ENCODE assay signal across 8 cellular contexts in genomic region chr11:6603287-6604080, GRCh38. TPM values are rescaled to one million over a fixed set of nuclear protein-coding genes. Genes with fewer than 3 reads are reported as not detected.
DNase-seq lines count a peak whose midpoint lies in the region; ATAC-seq and TF ChIP-seq lines count a peak whose summit lies in the region.

Gene ILK, plus strand, starts transcription at chr11:6603774. Its CDS starts 498 bp downstream, at chr11:6604272.
Gene RRP8, minus strand, starts transcription at chr11:6603616. Its CDS starts 114 bp downstream, at chr11:6603502.

- no peak within 1 kb of the TSS for H3K27ac Mint-ChIP-seq in type B pancreatic cell

- H3K4me3 Mint-ChIP-seq in type B pancreatic cell: no peak within 1 kb of the TSS

- peaks cover 26% of the 10 kb centered on the region for H3K4me1 Mint-ChIP-seq in type B pancreatic cell (ENCODE audit: unreplicated experiment)

- intact Hi-C loops in cardiac septum (cut with DNase I) (loop anchor here (1.0 to 5.0 kb wide), 4 partner anchors 71 to 213 kb away; partner anchors contain the start of genes ARFIP2, MRPL17, SMPD1 and TIMM10B), posterior cingulate gyrus (cut with DNase I) (loop anchor here (1.0 to 10.0 kb wide), 4 partner anchors 71 to 211 kb away; partner anchors contain the start of genes MRPL17, SMPD1 and TRIM3)

- TF ChIP-seq CTCF in GM12875 (IDR thresholded peaks at IDR 0.05; ENCODE audit: borderline replicate concordance, insufficient read depth, low read depth, low read length): no peak
- no peak for TF ChIP-seq CTCF in type B pancreatic cell (conservative IDR thresholded peaks at IDR 0.05)

- H3K27me3 Mint-ChIP-seq in type B pancreatic cell: no peaks in the 10 kb centered on the region

- WGBS in adipose tissue, 3 donors: 1% methylated on average over 63 to 72 of the region's 72 CpGs

- peak within 1 kb of the TSS; percentile 70 for H3K4me3 ChIP-seq in GM12875 (ENCODE audit: low read depth, low read length)

- ATAC-seq in HG02678 (IDR thresholded peaks at IDR 0.05; ENCODE audit: unreplicated experiment): peak; percentile 82

- H3K9me3 Mint-ChIP-seq in type B pancreatic cell: no peaks in the 10 kb centered on the region

- H3K36me3 Mint-ChIP-seq in type B pancreatic cell: peaks cover 14% of the 10 kb centered on the region

- DNase-seq in NCI-H128 (lab: John Stamatoyannopoulos, UW; ENCODE audit: unreplicated experiment) (peak; percentile 72), SW480 (ENCODE audit: low spot score) (peak; percentile 90), cardiac septum (ENCODE audit: low spot score) (peak; percentile 98), posterior cingulate gyrus (peak; percentile 88 to 98 (median 91)), type B pancreatic cell (ENCODE audit: extremely low spot score, unreplicated experiment) (peak; percentile 92)

- peak within 1 kb of the TSS; percentile 48 for H3K27ac ChIP-seq in adipose tissue (ENCODE audit: low read depth, low read length)

RNA-seq across cellular contexts. Expression of gene ILK, which starts in this region (rescaled TPM):
- 100 to 1,000 TPM; 105 to 149 (median 120) TPM for polyA plus RNA-seq in adipose tissue
- total RNA-seq in cardiac septum: 229 TPM
- 92.7 and 135 TPM in 2 replicates for total RNA-seq in type B pancreatic cell (ENCODE audit: low replicate concordance)

RNA-seq across cellular contexts. Expression of gene RRP8, which starts in this region (rescaled TPM):
- 10 to 100 TPM in 2 of 3 donors, 1 to 10 TPM in 1; 8.6 to 16.0 (median 16.0) TPM for polyA plus RNA-seq in adipose tissue
- total RNA-seq in cardiac septum: 21.3 TPM
- total RNA-seq in type B pancreatic cell (ENCODE audit: low replicate concordance): 19.7 and 23.5 TPM in 2 replicates

Comparison
In these comparisons a context has a peak if more than half of its experiments do, and no peak if none do; other contexts are left out.
1. Peak in every context shown above with its lines: DNase-seq, ATAC-seq, H3K4me3 ChIP-seq and H3K27ac ChIP-seq.